Comparison of ENCODE assay signal across 8 cellular contexts in genomic region chr12:27779416-27779815, GRCh38.
A peak's percentile ranks its signal among the peaks of the same experiment; 100 is the strongest.
DNase-seq lines count a peak whose midpoint lies in the region; ATAC-seq lines count a peak whose summit lies in the region.

No MANE protein-coding gene starts in this region.

- peak overlapping the region; percentile 95 for H3K27ac ChIP-seq in rectal smooth muscle tissue (ENCODE audit: low read depth, low read length)

- H3K4me1 ChIP-seq in rectal smooth muscle tissue (ENCODE audit: control insufficient read depth, insufficient read depth, low read length) = peaks cover 7% of the 10 kb centered on the region

- H3K36me3 ChIP-seq in rectal smooth muscle tissue (ENCODE audit: control insufficient read depth, insufficient read depth, low read length) = no peaks in the 10 kb centered on the region

- peak overlapping the region; percentile 74 for H3K4me3 ChIP-seq in rectal smooth muscle tissue (ENCODE audit: low read length)

- ATAC-seq in HG02623 (IDR thresholded peaks at IDR 0.05; ENCODE audit: unreplicated experiment) = peak; percentile 7

- H3K27me3 ChIP-seq in rectal smooth muscle tissue (ENCODE audit: control insufficient read depth, insufficient read depth, low read length) = no peaks in the 10 kb centered on the region

- DNase-seq in activated gamma-delta T cell treated with Interleukin-2 at 50 U/mL for 16 hours (peak; percentile 3), activated gamma-delta T cell (lab: John Stamatoyannopoulos, UW) (no peak), NCI-H1417 treated with DMSO at 0.1 percent for 48 hours (lab: John Stamatoyannopoulos, UW) (peak; percentile 51), head of caudate nucleus (peak; percentile 17 to 77 (median 48)), NCI-H1048 (lab: John Stamatoyannopoulos, UW) (no peak)
- DNase-seq in activated gamma-delta T cell treated with anti-CD3 and anti-CD28 coated beads, Interleukin-2, amount 50 U/mL, for 16 hours (ENCODE audit: low read depth) = peak; percentile 2

- peak overlapping the region; percentile 46 for H3K9ac ChIP-seq in rectal smooth muscle tissue (ENCODE audit: low read length)

- intact Hi-C loops in head of caudate nucleus (cut with DNase I) = loop anchor here (5.0 kb wide), 1 partner anchor 67 kb away; the partner anchor contains the start of gene MRPS35

Comparison
In these comparisons a context has a peak if more than half of its experiments do, and no peak if none do; other contexts are left out.
1. DNase-seq: peak in activated gamma-delta T cell treated with Interleukin-2 at 50 U/mL for 16 hours (single experiment), NCI-H1417 treated with DMSO at 0.1 percent for 48 hours (single experiment), activated gamma-delta T cell treated with anti-CD3 and anti-CD28 coated beads, Interleukin-2, amount 50 U/mL, for 16 hours (single experiment) and head of caudate nucleus (42 of 42); none in activated gamma-delta T cell (single experiment) and NCI-H1048 (single experiment).